ENCODE assay signal across 11 cellular contexts in the genomic region with DNA sequence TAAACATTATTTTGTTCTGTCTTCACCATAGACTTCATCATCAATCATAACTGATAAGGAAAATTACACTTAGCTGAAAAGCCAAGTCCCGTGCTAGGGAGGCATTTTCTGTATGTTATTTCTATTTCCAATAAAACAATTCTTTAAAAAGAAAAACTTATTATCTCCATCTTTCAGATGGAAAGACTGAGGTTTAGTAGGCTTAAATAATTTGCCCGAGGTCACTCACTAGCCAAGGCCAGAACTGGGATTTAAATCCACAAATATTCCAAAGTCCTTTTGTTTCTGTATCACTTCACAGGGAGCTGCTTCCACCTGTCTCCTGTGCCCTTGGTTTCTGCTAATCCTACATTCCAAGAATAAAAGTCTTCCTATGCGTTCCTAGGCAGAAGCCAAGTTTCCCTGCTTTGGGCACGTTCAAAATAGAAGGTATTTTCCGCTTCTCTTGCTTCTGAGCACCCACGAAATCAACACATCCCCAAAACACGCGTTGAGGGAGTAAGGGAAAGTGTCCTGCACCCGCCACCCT. TPM values are rescaled to one million over a fixed set of nuclear protein-coding genes. Genes with fewer than 3 reads are reported as not detected.
DNase-seq lines count a peak whose midpoint lies in the region; ATAC-seq, FAIRE-seq and TF ChIP-seq lines count a peak whose summit lies in the region.
"Had no signal": no experiment of that assay in that cellular context is flagged by ENCODE, and none has a peak within 500 bp of the region (broad histone marks: within the 10 kb centered on the region; RNA-seq: fewer than 3 reads in every experiment).

No MANE protein-coding gene starts in this region.

- H3K36me3 Mint-ChIP-seq in T-helper 2 cell treated with Interferon-gamma antibody and Interleukin-4, amounts not matched to agents 5 μg/mL and 100 μg/mL, for 36 hours (ENCODE audit: low read depth): no peaks in the 10 kb centered on the region

- H3K9me3 ChIP-seq in mononuclear cell (ENCODE audit: low read depth, low read length): no peaks in the 10 kb centered on the region
- no peaks in the 10 kb centered on the region for H3K9me3 ChIP-seq in tibial artery

- intact Hi-C loops in tibial artery (cut with DNase I; ENCODE audit: low total_unique reads): no loop called here

- no peaks in the 10 kb centered on the region for H3K36me3 ChIP-seq in tibial artery

- no peak for FAIRE-seq in RCC 7860 (lab: Jason Lieb, UNC)

- no peaks in the 10 kb centered on the region for H3K9me3 Mint-ChIP-seq in T-helper 2 cell treated with Interferon-gamma antibody and Interleukin-4, amounts not matched to agents 5 μg/mL and 100 μg/mL, for 36 hours

- H3K4me1 Mint-ChIP-seq in T-helper 2 cell treated with Interferon-gamma antibody and Interleukin-4, amounts not matched to agents 5 μg/mL and 100 μg/mL, for 36 hours (ENCODE audit: low read depth): no peaks in the 10 kb centered on the region

- H3K4me3 Mint-ChIP-seq in T-helper 2 cell treated with Interferon-gamma antibody and Interleukin-4, amounts not matched to agents 5 μg/mL and 100 μg/mL, for 36 hours: peak overlapping the region; percentile 15

- H3K27me3 ChIP-seq in mononuclear cell (ENCODE audit: insufficient read depth, low read length) (peaks cover 25% of the 10 kb centered on the region), tibial artery (peaks cover 0 to 19% of the 10 kb centered on the region in 2 donors)

- peaks cover 88% of the 10 kb centered on the region for H3K4me1 ChIP-seq in mononuclear cell (ENCODE audit: insufficient read depth, low read length)
- H3K4me1 ChIP-seq in tibial artery: peaks cover 0 to 10% (median 5%) of the 10 kb centered on the region in 4 donors

- DNase-seq in T-helper 2 cell treated with Interferon-gamma antibody and Interleukin-4, amounts not matched to agents 5 μg/mL and 100 μg/mL, for 36 hours (ENCODE audit: low spot score): no peak
- DNase-seq in T-helper 2 cell: no peak
- no peak for DNase-seq in coronary artery (ENCODE audit: low spot score)
- DNase-seq in tibial artery: no peak
- DNase-seq in activated naive CD4-positive, alpha-beta T cell treated with anti-CD3 and anti-CD28 coated beads, Interleukin-2, amount 50 U/mL, for 16 hours: no peak
- no peak for DNase-seq in RCC 7860 (ENCODE audit: low spot score)
- DNase-seq: ACHN; activated CD4-positive, alpha-beta T cell treated with anti-CD3 and anti-CD28 coated beads, Interleukin-2, amount 50 U/mL, for 4 hours; RPMI8226 had no signal

- no peak for TF ChIP-seq CTCF in coronary artery (IDR thresholded peaks at IDR 0.05)
- no peak for TF ChIP-seq CTCF in tibial artery (IDR thresholded peaks at IDR 0.05)

- H3K27ac ChIP-seq in coronary artery: peak overlapping the region in 1 of 2 donors; percentile 58
- no peak overlapping the region for H3K27ac ChIP-seq in tibial artery

- no peak overlapping the region for H3K27ac Mint-ChIP-seq in T-helper 2 cell treated with Interferon-gamma antibody and Interleukin-4, amounts not matched to agents 5 μg/mL and 100 μg/mL, for 36 hours

- no peak for ATAC-seq in HG03139 (IDR thresholded peaks at IDR 0.05; ENCODE audit: unreplicated experiment)

- H3K4me3 ChIP-seq in coronary artery (peak overlapping the region; percentile 64), mononuclear cell (ENCODE audit: low read length) (peak overlapping the region; percentile 54), tibial artery (peak overlapping the region; percentile 36 to 37)

- H3K27me3 Mint-ChIP-seq in T-helper 2 cell treated with Interferon-gamma antibody and Interleukin-4, amounts not matched to agents 5 μg/mL and 100 μg/mL, for 36 hours (ENCODE audit: low read depth): peaks cover 43% of the 10 kb centered on the region

RNA-seq across cellular contexts. Expression of a gene that starts 0.7 kb away (rescaled TPM):
- 132 TPM for total RNA-seq in mononuclear cell

RNA-seq across cellular contexts. Expression of a gene that starts 49.0 kb away (rescaled TPM):
- total RNA-seq in mononuclear cell: 9.9 TPM
